Comparison of ENCODE assay signal across 8 cellular contexts in the genomic region with DNA sequence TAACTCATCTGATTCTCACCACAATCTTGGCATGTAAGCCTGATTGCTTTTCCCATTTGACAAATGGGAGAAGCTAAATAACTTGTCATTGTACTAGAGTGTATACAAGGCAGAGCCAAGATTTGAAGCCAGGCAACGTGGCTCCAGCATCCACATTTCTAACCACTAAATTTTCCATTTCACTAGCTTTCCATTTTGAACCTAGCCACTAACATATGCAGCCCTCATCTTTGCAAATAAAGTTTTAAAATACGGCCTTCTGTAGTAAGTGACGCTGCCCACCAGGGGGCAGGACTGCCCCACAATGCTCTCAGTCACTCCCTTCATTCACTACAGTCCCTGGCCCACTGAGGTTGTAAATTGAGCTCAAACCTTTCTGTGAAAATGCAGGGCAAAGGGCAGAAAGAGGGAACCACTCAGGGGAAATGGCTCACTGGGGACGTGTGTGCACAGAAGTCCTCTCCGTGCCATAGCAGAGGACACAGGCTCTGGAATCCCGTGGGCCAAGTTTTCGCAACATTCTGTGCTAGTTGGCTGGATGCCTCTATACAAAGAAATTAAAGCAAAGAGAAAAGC.
DNase-seq lines count a peak whose midpoint lies in the region; ATAC-seq and TF ChIP-seq lines count a peak whose summit lies in the region.

No MANE protein-coding gene starts in this region.

- POLR2A ChIA-PET in activated B cell treated with CpG ODN at 0.5 μM for 24 hours (lab: Charles Lee): interaction anchor here (0.9 kb wide), 1 partner anchor 553 kb away, joined by 4 read pairs; no protein-coding TSS in a partner anchor

- ATAC-seq in HG02870 (IDR thresholded peaks at IDR 0.05; ENCODE audit: unreplicated experiment) (peak; percentile 88), activated B cell treated with CpG ODN at 0.5 μM for 24 hours (ENCODE audit: low read depth) (peak; percentile 92), natural killer cell (peak in 2 of 3 donors; percentile 50 to 67), GM21717 (IDR thresholded peaks at IDR 0.05; ENCODE audit: unreplicated experiment) (no peak)

- DNase-seq in AG08395 (ENCODE audit: low spot score) (peak; percentile 77), NCI-H1694 treated with DMSO at 0.1 percent for 48 hours (lab: John Stamatoyannopoulos, UW) (peak; percentile 82), activated B cell treated with CpG ODN at 0.5 μM for 24 hours (peak; percentile 50), fibroblast of pulmonary artery (ENCODE audit: low read depth) (peak; percentile 85), natural killer cell (no peak)

- no peak overlapping the region for H3K4me3 Mint-ChIP-seq in activated B cell treated with CpG ODN at 0.5 μM for 24 hours
- no peak overlapping the region for H3K4me3 Mint-ChIP-seq in natural killer cell

- intact Hi-C loops in activated B cell treated with CpG ODN at 0.5 μM for 24 hours (cut with micrococcal nuclease) (loop anchor here (1.0 to 2.0 kb wide), 5 partner anchors 179 to 844 kb away; no protein-coding TSS in a partner anchor), natural killer cell (cut with micrococcal nuclease) (no loop called here)

- no peak overlapping the region for H3K4me3 ChIP-seq in fibroblast of pulmonary artery (replicated peaks; ENCODE audit: low read depth, low read length)

- H3K4me1 Mint-ChIP-seq in activated B cell treated with CpG ODN at 0.5 μM for 24 hours: no peaks in the 10 kb centered on the region
- H3K4me1 Mint-ChIP-seq in natural killer cell: no peaks in the 10 kb centered on the region

- no peaks in the 10 kb centered on the region for H3K9me3 Mint-ChIP-seq in activated B cell treated with CpG ODN at 0.5 μM for 24 hours
- H3K9me3 Mint-ChIP-seq in natural killer cell: no peaks in the 10 kb centered on the region

- no peaks in the 10 kb centered on the region for H3K36me3 Mint-ChIP-seq in activated B cell treated with CpG ODN at 0.5 μM for 24 hours (ENCODE audit: low read depth)
- H3K36me3 Mint-ChIP-seq in natural killer cell: no peaks in the 10 kb centered on the region

- CTCF ChIA-PET in activated B cell treated with CpG ODN at 0.5 μM for 24 hours (lab: Charles Lee): interaction anchor here (0.6 to 5.0 kb wide), 30 partner anchors 8 to 844 kb away, joined by 3 to 77 read pairs (median 4); no protein-coding TSS in a partner anchor

- H3K27me3 Mint-ChIP-seq in activated B cell treated with CpG ODN at 0.5 μM for 24 hours (no peaks in the 10 kb centered on the region), natural killer cell (ENCODE audit: low read depth in 2 of 2) (no peaks in the 10 kb centered on the region)

- H3K27ac Mint-ChIP-seq in activated B cell treated with CpG ODN at 0.5 μM for 24 hours (no peak overlapping the region), natural killer cell (no peak overlapping the region)

- TF ChIP-seq CTCF in GM12873 (IDR thresholded peaks at IDR 0.05; ENCODE audit: insufficient read depth, low read depth, low read length, missing control alignments): peak; percentile 91
- TF ChIP-seq CTCF in activated B cell treated with CpG ODN at 0.5 μM for 24 hours (IDR thresholded peaks at IDR 0.05): peak; percentile 60
- TF ChIP-seq CTCF in fibroblast of pulmonary artery (IDR thresholded peaks at IDR 0.05; ENCODE audit: low read length, missing control alignments): peak; percentile 92
- peak; percentile 64 for TF ChIP-seq CTCF in natural killer cell (IDR thresholded peaks at IDR 0.05)
